In the genomic region with DNA sequence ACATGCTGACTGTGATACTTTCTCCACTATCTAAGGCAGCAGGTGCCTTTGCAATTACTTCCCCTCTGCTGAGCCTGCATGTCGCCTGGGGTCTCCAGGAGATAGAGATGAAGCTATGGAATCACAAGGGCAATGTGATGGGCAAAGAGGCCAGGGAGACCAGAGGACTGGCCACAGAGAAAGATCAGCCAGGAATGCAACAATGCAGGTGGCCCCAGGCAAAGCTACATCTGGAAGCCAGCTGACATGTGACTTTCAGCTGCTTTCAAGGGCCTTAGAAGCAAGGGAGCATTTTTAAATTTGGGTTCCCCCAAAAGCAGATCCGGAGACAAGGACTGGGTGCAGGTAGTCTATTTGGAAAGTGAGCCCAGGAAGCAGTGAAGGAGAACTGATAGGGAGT, we compare ENCODE assay signal across 30 cellular contexts.
"Had no signal": no experiment of that assay in that cellular context is flagged by ENCODE, and none has a peak within 500 bp of the region (broad histone marks: within the 10 kb centered on the region; RNA-seq: fewer than 3 reads in every experiment).

No MANE protein-coding gene starts in this region.

- DNase-seq: activated B cell treated with CpG ODN at 0.5 μM for 24 hours; activated CD4-positive, alpha-beta memory T cell treated with anti-CD3 and anti-CD28 coated beads for 36 hours; activated CD4-positive, alpha-beta T cell treated with anti-CD3 and anti-CD28 coated beads for 4 hours; activated CD4-positive, alpha-beta T cell treated with anti-CD3 and anti-CD28 coated beads, Interleukin-2, amount 10 ng/mL, durations not matched to agents 24 days and 14 days; activated CD4-positive, alpha-beta T cell treated with anti-CD3 and anti-CD28 coated beads, Interleukin-2, amount 50 U/mL, for 1 hour; activated CD4-positive, alpha-beta T cell treated with anti-CD3 and anti-CD28 coated beads, Interleukin-2, amount 50 U/mL, for 4 hours; activated CD4-positive, CD25-positive, alpha-beta regulatory T cell treated with anti-CD3 and anti-CD28 coated beads, Interleukin-2, amount 50 U/mL, for 72 hours; activated CD8-positive, alpha-beta memory T cell treated with anti-CD3 and anti-CD28 coated beads, Interleukin-2, amount 50 U/mL, for 4 hours; activated CD8-positive, alpha-beta T cell treated with anti-CD3 and anti-CD28 coated beads for 36 hours; activated effector memory CD4-positive, alpha-beta T cell treated with anti-CD3 and anti-CD28 coated beads, Interleukin-2, amount 50 U/mL, for 16 hours; activated gamma-delta T cell treated with Interleukin-2 at 50 U/mL for 16 hours; activated naive CD4-positive, alpha-beta T cell; activated naive CD4-positive, alpha-beta T cell treated with anti-CD3 and anti-CD28 coated beads for 36 hours; activated naive CD4-positive, alpha-beta T cell treated with anti-CD3 and anti-CD28 coated beads, Interleukin-2, amount 50 U/mL, for 16 hours; activated naive CD8-positive, alpha-beta T cell treated with anti-CD3 and anti-CD28 coated beads for 36 hours; activated T-cell treated with anti-CD3 and anti-CD28 coated beads for 4 hours; activated T-cell treated with anti-CD3 and anti-CD28 coated beads, Interleukin-2, amount 50 U/mL, for 1 hour; activated T-cell treated with anti-CD3 and anti-CD28 coated beads, Interleukin-2, amount 50 U/mL, for 4 hours; activated T-cell treated with anti-CD3 and anti-CD28 coated beads, Interleukin-2, amount 50 U/mL, for 72 hours; adrenal gland; amniotic stem cell; aorta; body of pancreas; brain microvascular endothelial cell; central memory CD4-positive, alpha-beta T cell; T-helper 1 cell; T-helper 2 cell; T-helper 9 cell had no signal

- ATAC-seq: activated CD8-positive, alpha-beta T cell treated with anti-CD3 and anti-CD28 coated beads for 36 hours; activated naive CD4-positive, alpha-beta T cell treated with anti-CD3 and anti-CD28 coated beads, Interleukin-2, amount 50 U/mL, for 72 hours; activated T-cell treated with anti-CD3 and anti-CD28 coated beads, Interleukin-2, amount 50 U/mL, for 4 hours; activated T-cell treated with anti-CD3 and anti-CD28 coated beads, Interleukin-2, amount 50 U/mL, for 72 hours; activated T-helper 17 cell treated with anti-CD3 and anti-CD28 coated beads, Interleukin-2, amount 50 U/mL, for 72 hours; body of pancreas had no signal
